ENCODE assay signal across 8 cellular contexts in the genomic region with DNA sequence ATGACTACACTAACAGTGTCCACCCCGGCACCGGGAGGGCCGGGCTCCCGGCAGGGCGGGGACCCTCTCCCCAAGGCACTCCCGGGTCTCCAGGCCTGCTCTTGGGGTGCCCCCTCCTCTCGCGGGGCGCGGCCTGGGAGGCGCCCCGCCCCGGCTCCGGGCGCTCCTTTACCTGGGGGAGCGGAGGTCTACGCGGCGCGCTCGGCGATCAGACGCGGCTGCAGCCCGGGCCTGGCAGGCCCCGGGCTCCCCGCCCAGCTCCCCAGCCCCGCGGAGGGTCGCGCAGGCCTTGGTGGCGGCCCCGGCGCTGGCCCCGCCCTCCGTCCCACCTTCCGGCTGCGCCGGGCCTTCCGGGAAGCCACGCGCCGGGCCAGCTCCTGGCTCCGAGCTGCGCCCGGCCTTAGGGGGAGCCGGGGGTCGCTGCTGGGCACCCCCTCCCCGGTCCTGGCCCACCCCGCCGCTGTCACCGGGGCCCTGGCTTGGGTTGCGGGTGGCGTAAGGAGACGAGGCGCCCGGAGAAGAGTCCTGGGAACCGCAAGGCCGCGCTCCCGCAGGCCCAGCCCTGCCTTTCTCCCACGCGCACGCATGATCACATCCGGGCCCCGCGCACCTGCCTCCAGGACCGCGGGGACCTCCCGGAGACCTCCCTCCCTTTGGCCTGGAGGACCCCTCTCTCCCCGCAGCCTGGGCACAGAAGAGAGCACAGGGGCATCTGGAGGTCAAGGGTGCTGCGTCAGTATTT. TPM values are rescaled to one million over a fixed set of nuclear protein-coding genes. Genes with fewer than 3 reads are reported as not detected.
DNase-seq lines count a peak whose midpoint lies in the region; ATAC-seq and TF ChIP-seq lines count a peak whose summit lies in the region.

A gene (minus strand): TSS at position 309 of the 742 bp plus-strand sequence. CDS start 6,848 bp downstream, outside the sequence.

- peak within 1 kb of the TSS; percentile 94 for H3K9ac ChIP-seq in GM23248
- H3K9ac ChIP-seq in iPS-18a (ENCODE audit: low read length), result peak within 1 kb of the TSS; percentile 76

- H4K20me1 ChIP-seq in GM23248 (ENCODE audit: insufficient read depth), result peaks cover 2% of the 10 kb centered on the region; the same call in 1 of the 2 replicates

- TF ChIP-seq POLR2A in GM10847 (IDR thresholded peaks at IDR 0.05; ENCODE audit: extremely low read depth, insufficient read length), result peak; percentile 78
- TF ChIP-seq POLR2A in body of pancreas (IDR thresholded peaks at IDR 0.05), result peak; percentile 73 to 87 (median 84)
- peak; percentile 92 to 94 for TF ChIP-seq POLR2A in gastrocnemius medialis (IDR thresholded peaks at IDR 0.05)

- H3K4me1 ChIP-seq in GM23248 (ENCODE audit: insufficient read depth), result peaks cover 14% of the 10 kb centered on the region
- H3K4me1 ChIP-seq in body of pancreas, result peaks cover 42% of the 10 kb centered on the region
- H3K4me1 ChIP-seq in iPS-18a (ENCODE audit: control insufficient read depth, low read depth, low read length), result peaks cover 3% of the 10 kb centered on the region
- H3K4me1 ChIP-seq in gastrocnemius medialis, result peaks cover 24 to 26% of the 10 kb centered on the region in 2 donors

- peak within 1 kb of the TSS; percentile 73 for H3K27ac ChIP-seq in GM23248
- peak within 1 kb of the TSS; percentile 72 to 95 (median 92) for H3K27ac ChIP-seq in body of pancreas
- H3K27ac ChIP-seq in iPS-18a (ENCODE audit: low read length), result peak within 1 kb of the TSS; percentile 13
- H3K27ac ChIP-seq in gastrocnemius medialis, result peak within 1 kb of the TSS; percentile 94 to 98 (median 94)

- H3K4me3 ChIP-seq in GM23248 (peak within 1 kb of the TSS; percentile 82), body of pancreas (peak within 1 kb of the TSS; percentile 44 to 98), iPS-18a (ENCODE audit: low read length) (peak within 1 kb of the TSS; percentile 60), gastrocnemius medialis (peak within 1 kb of the TSS; percentile 80 to 99 (median 86))

- peak; percentile 71 for DNase-seq in GM23248
- DNase-seq in LHCN-M2 (ENCODE audit: low read depth), result peak; percentile 35
- DNase-seq in T1000 (lab: John Stamatoyannopoulos, UW), result peak; percentile 38
- DNase-seq in body of pancreas, result peak; percentile 67 to 70 (median 68)
- DNase-seq in gastrocnemius medialis, result peak in 1 of 2 donors; percentile 54
- DNase-seq in GOT3 (lab: John Stamatoyannopoulos, UW), result no peak

- H3F3A ChIP-seq in GM23248 (ENCODE audit: insufficient read depth), result peaks cover 9% of the 10 kb centered on the region; the same call in 1 of the 2 replicates

- H2AFZ ChIP-seq in GM23248, result peak within 1 kb of the TSS; percentile 94

- peaks cover 56% of the 10 kb centered on the region for H3K79me2 ChIP-seq in GM23248 (ENCODE audit: insufficient read depth)

- H3K9me2 ChIP-seq in GM23248 (ENCODE audit: insufficient read depth), result no peaks in the 10 kb centered on the region

- 0 to 1% methylated on average over 33 to 52 of the region's 72 CpGs for WGBS in GM23248 (ENCODE audit: low coverage in 1 of 2, low lambda C conversion rate in 2 of 2, missing lambda C conversion rate in 2 of 2), 2 experiments
- 0 to 1% methylated on average over 10 to 64 of the region's 72 CpGs for WGBS in body of pancreas, 2 donors

- no peaks in the 10 kb centered on the region for H3K9me3 ChIP-seq in GM23248 (ENCODE audit: low read depth)
- no peaks in the 10 kb centered on the region for H3K9me3 ChIP-seq in body of pancreas
- no peaks in the 10 kb centered on the region for H3K9me3 ChIP-seq in iPS-18a (ENCODE audit: control insufficient read depth, low read depth, low read length)
- H3K9me3 ChIP-seq in gastrocnemius medialis, result no peaks in the 10 kb centered on the region

- no peaks in the 10 kb centered on the region for H3K27me3 ChIP-seq in GM23248 (replicated peaks; ENCODE audit: insufficient read depth)
- H3K27me3 ChIP-seq in body of pancreas, result no peaks in the 10 kb centered on the region
- no peaks in the 10 kb centered on the region for H3K27me3 ChIP-seq in iPS-18a (ENCODE audit: control insufficient read depth, insufficient read depth, low read length)
- H3K27me3 ChIP-seq in gastrocnemius medialis, result no peaks in the 10 kb centered on the region

- H3K36me3 ChIP-seq in GM23248 (ENCODE audit: low read depth) (0 out of 2 replicates have a peak, but pooled peaks cover 4% of the 10 kb centered on the region), body of pancreas (replicated peaks in 1 of 2; ENCODE audit: insufficient read depth in 1 of 2, low read depth in 2 of 2) (no peaks in the 10 kb centered on the region), iPS-18a (ENCODE audit: control insufficient read depth, low read depth, low read length) (no peaks in the 10 kb centered on the region), gastrocnemius medialis (no peaks in the 10 kb centered on the region)

- TF ChIP-seq CTCF in body of pancreas (IDR thresholded peaks at IDR 0.05) (no peak), gastrocnemius medialis (IDR thresholded peaks at IDR 0.05 in 4 of 5, conservative IDR thresholded peaks at IDR 0.05 in 1 of 5) (peak in 2 of 5 experiments; percentile 24 to 28)

- in situ Hi-C loops in GM23248 (cut with MboI), result loop anchor here (10.0 kb wide), 1 partner anchor 100 kb away; no protein-coding TSS in a partner anchor
- in situ Hi-C loops in gastrocnemius medialis (cut with MboI; ENCODE audit: low sequenced_read_pairs in 4 of 4), result loop anchor here (5.0 to 25.0 kb wide), 4 partner anchors 50 to 503 kb away; a partner anchor contains a TSS

- ATAC-seq in body of pancreas, result peak; percentile 78
- ATAC-seq in gastrocnemius medialis, result peak; percentile 82 to 86

- intact Hi-C loops in body of pancreas (cut with DNase I) (loop anchor here (5.0 kb wide), 1 partner anchor 103 kb away; no protein-coding TSS in a partner anchor), gastrocnemius medialis (cut with DNase I; ENCODE audit: low total_unique reads) (no loop called here)

- peak within 1 kb of the TSS; percentile 85 for H3K4me2 ChIP-seq in GM23248 (ENCODE audit: unreplicated experiment)

RNA-seq across cellular contexts. Expression of the gene that starts here (rescaled TPM):
- 45.7 and 46.8 TPM in 2 replicates for total RNA-seq in GM23248 (2014; rRNA removed; shearing (Covaris generic))
- polyA plus RNA-seq in GM23248 (2016; fragmentation: Nextera tagmentation; extraction: Ambion mirVana), result 33.4 and 34.2 TPM in 2 replicates
- 36.0 and 41.7 TPM in 2 replicates for total RNA-seq in LHCN-M2 (2014; rRNA removed)
- polyA plus RNA-seq in LHCN-M2 (2012), result 21.6 TPM
- total RNA-seq in body of pancreas, result 10 to 100 TPM; 18.2 to 23.7 TPM
- total RNA-seq in gastrocnemius medialis, result 100 to 1,000 TPM in 1 of 4 donors, 10 to 100 TPM in 3; 54.4 to 142 (median 69.8) TPM

Comparison
In these comparisons a context has a peak if more than half of its experiments do, and no peak if none do; other contexts are left out.
1. H3K27ac ChIP-seq: peak in every context shown above with its lines; median percentile 94 in gastrocnemius medialis; 92 in body of pancreas; 73 in GM23248; 13 in iPS-18a.